ENCODE assay signal across 20 cellular contexts in genomic region chr3:121330586-121330985, GRCh38.
A peak's percentile ranks its signal among the peaks of the same experiment; 100 is the strongest.
DNase-seq lines count a peak whose midpoint lies in the region; ATAC-seq and TF ChIP-seq lines count a peak whose summit lies in the region.
"Had no signal": no experiment of that assay in that cellular context is flagged by ENCODE, and none has a peak within 500 bp of the region (broad histone marks: within the 10 kb centered on the region; RNA-seq: fewer than 3 reads in every experiment).

No MANE protein-coding gene starts in this region.

- POLR2A ChIA-PET in CD8-positive, alpha-beta T cell (lab: Charles Lee), result no interaction called here

- H3K4me2 ChIP-seq in neuronal stem cell (ENCODE audit: insufficient read depth, low read length, poor library complexity, severe bottlenecking), result no peak overlapping the region
- H3K4me2 ChIP-seq: BLaER1 treated with 17β-estradiol and CSF1 and Interleukin-3, amounts not matched to agents 10 nM and 100 nM; GM23338 had no signal

- H3K79me1 ChIP-seq in neuronal stem cell (ENCODE audit: low read depth, low read length), result no peaks in the 10 kb centered on the region

- H3K4me3 ChIP-seq in neuronal stem cell (ENCODE audit: low read length in 2 of 2), result no peak overlapping the region
- no peak overlapping the region for H3K4me3 ChIP-seq in CD8-positive, alpha-beta T cell (ENCODE audit: low read depth, low read length)
- H3K4me3 ChIP-seq: BLaER1 treated with 17β-estradiol and CSF1 and Interleukin-3, amounts not matched to agents 10 nM and 100 nM; GM23338 had no signal

- H2BK15ac ChIP-seq in neuronal stem cell (ENCODE audit: low read length), result no peak overlapping the region

- H3K23ac ChIP-seq in neuronal stem cell (ENCODE audit: low read depth, low read length, poor library complexity), result no peak overlapping the region

- CTCF ChIA-PET in CD8-positive, alpha-beta T cell (lab: Charles Lee), result no interaction called here

- no peaks in the 10 kb centered on the region for H3K36me3 Mint-ChIP-seq in HFFc6 (ENCODE audit: low read depth)
- H3K36me3 Mint-ChIP-seq in endothelial cell (ENCODE audit: low read depth, unreplicated experiment), result peaks cover 8% of the 10 kb centered on the region
- no peaks in the 10 kb centered on the region for H3K36me3 Mint-ChIP-seq in CD8-positive, alpha-beta T cell
- H3K36me3 Mint-ChIP-seq: CD4-positive, CD25-positive, alpha-beta regulatory T cell had no signal

- DNase-seq in Ammon's horn (ENCODE audit: low spot score) (peak; percentile 4), HFFc6 (peak; percentile 4), astrocyte of the hippocampus (ENCODE audit: low read depth, low spot score) (peak; percentile 1), neuronal stem cell (ENCODE audit: low spot score) (no peak), endothelial cell (ENCODE audit: low spot score) (no peak)
- no peak for DNase-seq in CD8-positive, alpha-beta T cell
- DNase-seq: 8988T; AML-193; Calu3; CD4-positive, CD25-positive, alpha-beta regulatory T cell; DMS153; DMS79 treated with DMSO at 0.1 percent for 48 hours; GDM1; H7; IMR-90; KBM-7 had no signal

- H3K9me3 Mint-ChIP-seq in HFFc6 (peaks cover 3% of the 10 kb centered on the region; the same call in 1 of the 2 replicates), endothelial cell (ENCODE audit: unreplicated experiment) (no peaks in the 10 kb centered on the region)
- no peaks in the 10 kb centered on the region for H3K9me3 Mint-ChIP-seq in CD8-positive, alpha-beta T cell
- H3K9me3 Mint-ChIP-seq: GM23338 had no signal

- no peaks in the 10 kb centered on the region for H3K36me3 ChIP-seq in neuronal stem cell (replicated peaks in 1 of 2; ENCODE audit: control insufficient read depth in 2 of 2, insufficient read depth in 2 of 2, low read length in 2 of 2)
- H3K36me3 ChIP-seq in CD8-positive, alpha-beta T cell (ENCODE audit: insufficient read depth, low read length), result no peaks in the 10 kb centered on the region

- H3K9ac ChIP-seq in neuronal stem cell (ENCODE audit: low read depth, low read length, poor library complexity), result no peak overlapping the region
- H3K9ac ChIP-seq: BLaER1 treated with 17β-estradiol and CSF1 and Interleukin-3, amounts not matched to agents 10 nM and 100 nM had no signal

- H3K27ac ChIP-seq in neuronal stem cell (replicated peaks; ENCODE audit: low read length), result no peak overlapping the region
- no peak overlapping the region for H3K27ac ChIP-seq in CD8-positive, alpha-beta T cell (ENCODE audit: low read depth, low read length)
- H3K27ac ChIP-seq: BLaER1 treated with 17β-estradiol and CSF1 and Interleukin-3, amounts not matched to agents 10 nM and 100 nM had no signal

- no peak overlapping the region for H3K14ac ChIP-seq in neuronal stem cell (ENCODE audit: low read length)

- H3K18ac ChIP-seq in neuronal stem cell (ENCODE audit: low read length), result peak overlapping the region; percentile 40

- no peak overlapping the region for H4K8ac ChIP-seq in neuronal stem cell (ENCODE audit: low read depth, low read length)

- H2BK12ac ChIP-seq in neuronal stem cell (ENCODE audit: low read length), result no peak overlapping the region

- no peaks in the 10 kb centered on the region for H3K9me3 ChIP-seq in neuronal stem cell (replicated peaks in 1 of 2; ENCODE audit: control insufficient read depth in 2 of 2, insufficient read depth in 1 of 2, low read depth in 1 of 2, low read length in 2 of 2)
- H3K9me3 ChIP-seq in CD8-positive, alpha-beta T cell (ENCODE audit: low read length), result no peaks in the 10 kb centered on the region
- H3K9me3 ChIP-seq: BLaER1 treated with 17β-estradiol and CSF1 and Interleukin-3, amounts not matched to agents 10 nM and 100 nM had no signal

- H4K91ac ChIP-seq in neuronal stem cell (ENCODE audit: low read depth, low read length, poor library complexity), result no peak overlapping the region

- no peak for ATAC-seq in CD8-positive, alpha-beta T cell
- ATAC-seq in HG02840 (IDR thresholded peaks at IDR 0.05; ENCODE audit: low FRiP score, unreplicated experiment) (no peak), GM18870 (IDR thresholded peaks at IDR 0.05; ENCODE audit: unreplicated experiment) (no peak)
- ATAC-seq: GM23338 had no signal

- no peak overlapping the region for H2BK120ac ChIP-seq in neuronal stem cell (ENCODE audit: low read depth, low read length)

- H3K4me1 Mint-ChIP-seq in HFFc6 (ENCODE audit: low read depth), result no peaks in the 10 kb centered on the region
- no peaks in the 10 kb centered on the region for H3K4me1 Mint-ChIP-seq in endothelial cell (ENCODE audit: unreplicated experiment)
- no peaks in the 10 kb centered on the region for H3K4me1 Mint-ChIP-seq in CD8-positive, alpha-beta T cell (ENCODE audit: low read depth)
- H3K4me1 Mint-ChIP-seq: CD4-positive, CD25-positive, alpha-beta regulatory T cell; GM23338 had no signal

- no peak overlapping the region for H2BK5ac ChIP-seq in neuronal stem cell (ENCODE audit: low read length)

- no peaks in the 10 kb centered on the region for H3K4me1 ChIP-seq in neuronal stem cell (ENCODE audit: control insufficient read depth in 2 of 2, insufficient read depth in 1 of 2, low read depth in 1 of 2, low read length in 2 of 2)
- no peaks in the 10 kb centered on the region for H3K4me1 ChIP-seq in CD8-positive, alpha-beta T cell (ENCODE audit: insufficient read depth, low read length)
- H3K4me1 ChIP-seq: BLaER1 treated with 17β-estradiol and CSF1 and Interleukin-3, amounts not matched to agents 10 nM and 100 nM had no signal

- intact Hi-C loops in CD8-positive, alpha-beta T cell (cut with DNase I, micrococcal nuclease), result no loop called here

- no peak overlapping the region for H2AK5ac ChIP-seq in neuronal stem cell (ENCODE audit: low read depth, low read length)

- H3K27ac Mint-ChIP-seq in HFFc6 (no peak overlapping the region), endothelial cell (ENCODE audit: unreplicated experiment) (no peak overlapping the region)
- H3K27ac Mint-ChIP-seq in CD8-positive, alpha-beta T cell, result no peak overlapping the region
- H3K27ac Mint-ChIP-seq: GM23338 had no signal

- H2AFZ ChIP-seq in neuronal stem cell (ENCODE audit: low read length), result no peak overlapping the region
- H2AFZ ChIP-seq: GM23338 had no signal

- no CpG with 5 or more reads among the region's 3 CpGs for WGBS in neuronal stem cell (ENCODE audit: extremely low coverage in 2 of 2, insufficient read length in 2 of 2, insufficient replicate concordance in 1 of 2), 2 donors

- no peaks in the 10 kb centered on the region for H3K27me3 Mint-ChIP-seq in HFFc6 (ENCODE audit: insufficient read depth)
- no peaks in the 10 kb centered on the region for H3K27me3 Mint-ChIP-seq in endothelial cell (ENCODE audit: unreplicated experiment)
- peaks cover 6% of the 10 kb centered on the region for H3K27me3 Mint-ChIP-seq in CD8-positive, alpha-beta T cell (ENCODE audit: low read depth)
- H3K27me3 Mint-ChIP-seq: CD4-positive, CD25-positive, alpha-beta regulatory T cell had no signal

- TF ChIP-seq CTCF in HFFc6 (IDR thresholded peaks at IDR 0.05), result no peak
- TF ChIP-seq CTCF in endothelial cell (IDR thresholded peaks at IDR 0.05; ENCODE audit: unreplicated experiment), result no peak
- TF ChIP-seq CTCF in CD8-positive, alpha-beta T cell (IDR thresholded peaks at IDR 0.05), result no peak

- H3K27me3 ChIP-seq in neuronal stem cell (ENCODE audit: control insufficient read depth in 3 of 3, insufficient read depth in 3 of 3, low read depth in 1 of 3, low read length in 3 of 3), result no peaks in the 10 kb centered on the region
- no peaks in the 10 kb centered on the region for H3K27me3 ChIP-seq in CD8-positive, alpha-beta T cell (ENCODE audit: insufficient read depth, low read length)
- H3K27me3 ChIP-seq: BLaER1 treated with 17β-estradiol and CSF1 and Interleukin-3, amounts not matched to agents 10 nM and 100 nM had no signal

- no peak overlapping the region for H3K4ac ChIP-seq in neuronal stem cell (ENCODE audit: low read length)

- H3K4me3 Mint-ChIP-seq in HFFc6, result no peak overlapping the region
- no peak overlapping the region for H3K4me3 Mint-ChIP-seq in endothelial cell (ENCODE audit: unreplicated experiment)
- H3K4me3 Mint-ChIP-seq in CD8-positive, alpha-beta T cell, result no peak overlapping the region
- H3K4me3 Mint-ChIP-seq: GM23338 had no signal

Comparison
In these comparisons a context has a peak if more than half of its experiments do, and no peak if none do; other contexts are left out.
1. DNase-seq: peak in Ammon's horn (single experiment), HFFc6 (single experiment) and astrocyte of the hippocampus (single experiment); none in neuronal stem cell (single experiment), endothelial cell (single experiment) and CD8-positive, alpha-beta T cell (0 of 7).